Comparison of ENCODE assay signal across 13 cellular contexts in the genomic region with DNA sequence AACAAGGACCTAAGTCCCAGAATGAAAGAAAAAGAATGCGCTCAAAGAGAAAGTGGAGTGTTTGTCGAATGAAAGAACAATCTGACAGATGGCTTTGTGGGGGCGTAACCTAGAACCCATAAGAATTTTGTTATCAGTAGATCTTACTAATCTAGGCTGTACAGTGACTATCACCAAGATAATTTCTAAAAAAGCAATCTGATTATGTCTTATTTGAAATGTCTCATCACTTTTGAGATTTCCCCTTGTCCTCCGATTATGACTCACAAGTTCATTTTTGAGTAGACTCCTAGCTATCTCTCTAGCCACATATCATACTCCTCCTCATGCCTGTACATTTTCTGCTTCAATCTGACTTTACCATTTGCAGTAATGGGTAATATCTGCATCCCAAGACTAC.
DNase-seq lines count a peak whose midpoint lies in the region; ATAC-seq and TF ChIP-seq lines count a peak whose summit lies in the region.
"Had no signal": no experiment of that assay in that cellular context is flagged by ENCODE, and none has a peak within 500 bp of the region (broad histone marks: within the 10 kb centered on the region; RNA-seq: fewer than 3 reads in every experiment).

No MANE protein-coding gene starts in this region.

- DNase-seq in activated naive CD4-positive, alpha-beta T cell treated with anti-CD3 and anti-CD28 coated beads for 36 hours, result peak; percentile 66
- DNase-seq in activated naive CD4-positive, alpha-beta T cell treated with anti-CD3 and anti-CD28 coated beads, Interleukin-2, amount 10 ng/mL, durations not matched to agents 7 days and 5 days, result no peak
- peak in 2 of 3 donors; percentile 27 to 30 for DNase-seq in stimulated activated CD4-positive, alpha-beta T cell treated with anti-CD3 and anti-CD28 coated beads, TNF-alpha, amount 100 ng/mL, for 48 hours (ENCODE audit: low read depth in 3 of 3)
- DNase-seq in endodermal cell (no peak), SKM-1 treated with dmso at 0.1 percent for 144 hours (lab: John Stamatoyannopoulos, UW; ENCODE audit: unreplicated experiment) (no peak)
- DNase-seq in effector memory CD4-positive, alpha-beta T cell, result no peak
- DNase-seq: activated naive CD8-positive, alpha-beta T cell treated with anti-CD3 and anti-CD28 coated beads, Interleukin-2, amount 10 ng/mL, durations not matched to agents 7 days and 5 days; effector CD4-positive, alpha-beta T cell; heart left ventricle; mammary epithelial cell had no signal

- ATAC-seq in GM21423 (IDR thresholded peaks at IDR 0.05; ENCODE audit: unreplicated experiment) (peak; percentile 31), HG03064 (IDR thresholded peaks at IDR 0.05; ENCODE audit: low read depth, unreplicated experiment) (peak; percentile 35)
- ATAC-seq: heart left ventricle had no signal

- no peaks in the 10 kb centered on the region for H3K36me3 ChIP-seq in endodermal cell (ENCODE audit: control insufficient read depth, insufficient read depth, low read length)
- no peaks in the 10 kb centered on the region for H3K36me3 ChIP-seq in effector memory CD4-positive, alpha-beta T cell (ENCODE audit: control insufficient read depth, insufficient read depth, low read length)
- H3K36me3 ChIP-seq: heart left ventricle had no signal

- no peak for TF ChIP-seq CTCF in endodermal cell (conservative IDR thresholded peaks at IDR 0.05)

- peaks cover 35% of the 10 kb centered on the region for H3K4me1 Mint-ChIP-seq in activated naive CD4-positive, alpha-beta T cell treated with anti-CD3 and anti-CD28 coated beads for 36 hours (ENCODE audit: low read depth)
- H3K4me1 Mint-ChIP-seq in activated naive CD4-positive, alpha-beta T cell treated with anti-CD3 and anti-CD28 coated beads, Interleukin-2, amount 10 ng/mL, durations not matched to agents 7 days and 5 days, result peaks cover 13% of the 10 kb centered on the region
- peaks cover 11% of the 10 kb centered on the region for H3K4me1 Mint-ChIP-seq in endodermal cell

- H3K4me3 Mint-ChIP-seq in activated naive CD4-positive, alpha-beta T cell treated with anti-CD3 and anti-CD28 coated beads for 36 hours, result no peak overlapping the region
- H3K4me3 Mint-ChIP-seq in activated naive CD4-positive, alpha-beta T cell treated with anti-CD3 and anti-CD28 coated beads, Interleukin-2, amount 10 ng/mL, durations not matched to agents 7 days and 5 days, result no peak overlapping the region
- H3K4me3 Mint-ChIP-seq in endodermal cell, result no peak overlapping the region
- H3K4me3 Mint-ChIP-seq: activated naive CD8-positive, alpha-beta T cell treated with anti-CD3 and anti-CD28 coated beads, Interleukin-2, amount 10 ng/mL, durations not matched to agents 7 days and 5 days had no signal

- no peak overlapping the region for H3K9ac ChIP-seq in endodermal cell (ENCODE audit: extremely low read depth, low read length, poor library complexity, severe bottlenecking)

- CTCF ChIA-PET in activated naive CD4-positive, alpha-beta T cell treated with anti-CD3 and anti-CD28 coated beads for 36 hours (lab: Charles Lee), result interaction anchor here (1.6 kb wide), 1 partner anchor 132 kb away, joined by 4 read pairs; no protein-coding TSS in a partner anchor
- CTCF ChIA-PET in activated naive CD4-positive, alpha-beta T cell treated with anti-CD3 and anti-CD28 coated beads, Interleukin-2, amount 10 ng/mL, durations not matched to agents 7 days and 5 days (lab: Charles Lee), result interaction anchor here (1.0 kb wide), 1 partner anchor 10 kb away, joined by 3 read pairs; no protein-coding TSS in a partner anchor

- H3K27ac ChIP-seq in endodermal cell (ENCODE audit: low read depth, low read length), result no peak overlapping the region
- no peak overlapping the region for H3K27ac ChIP-seq in effector memory CD4-positive, alpha-beta T cell (ENCODE audit: insufficient read depth, low read length, poor library complexity, severe bottlenecking)
- H3K27ac ChIP-seq: heart left ventricle had no signal

- no peaks in the 10 kb centered on the region for H3K27me3 ChIP-seq in endodermal cell (ENCODE audit: control insufficient read depth, insufficient read depth, low read length, poor library complexity, severe bottlenecking)
- no peaks in the 10 kb centered on the region for H3K27me3 ChIP-seq in effector memory CD4-positive, alpha-beta T cell (replicated peaks; ENCODE audit: control insufficient read depth, insufficient read depth, low read length, poor library complexity, severe bottlenecking)
- H3K27me3 ChIP-seq: heart left ventricle had no signal

- WGBS in endodermal cell (ENCODE audit: insufficient coverage in 1 of 2, insufficient read length in 1 of 2), 2 experiments, result 96 to 100% methylated on average over 1 to 4 of the region's 4 CpGs

- H3K27ac Mint-ChIP-seq in activated naive CD4-positive, alpha-beta T cell treated with anti-CD3 and anti-CD28 coated beads for 36 hours, result no peak overlapping the region
- H3K27ac Mint-ChIP-seq in activated naive CD4-positive, alpha-beta T cell treated with anti-CD3 and anti-CD28 coated beads, Interleukin-2, amount 10 ng/mL, durations not matched to agents 7 days and 5 days, result no peak overlapping the region
- no peak overlapping the region for H3K27ac Mint-ChIP-seq in endodermal cell
- H3K27ac Mint-ChIP-seq: activated naive CD8-positive, alpha-beta T cell treated with anti-CD3 and anti-CD28 coated beads, Interleukin-2, amount 10 ng/mL, durations not matched to agents 7 days and 5 days; progenitor cell of endocrine pancreas had no signal

- intact Hi-C loops in activated naive CD4-positive, alpha-beta T cell treated with anti-CD3 and anti-CD28 coated beads for 36 hours (cut with micrococcal nuclease), result loop anchor here (1.0 to 5.0 kb wide), 4 partner anchors 175 to 1648 kb away; partner anchors contain the start of gene RFX3

- peaks cover 3% of the 10 kb centered on the region for H3K9me3 ChIP-seq in endodermal cell (ENCODE audit: control insufficient read depth, low read length)
- H3K9me3 ChIP-seq in effector memory CD4-positive, alpha-beta T cell (ENCODE audit: control insufficient read depth, low read length), result no peaks in the 10 kb centered on the region
- H3K9me3 ChIP-seq: heart left ventricle had no signal

- H3K9me3 Mint-ChIP-seq in activated naive CD4-positive, alpha-beta T cell treated with anti-CD3 and anti-CD28 coated beads for 36 hours, result no peaks in the 10 kb centered on the region
- H3K9me3 Mint-ChIP-seq in activated naive CD4-positive, alpha-beta T cell treated with anti-CD3 and anti-CD28 coated beads, Interleukin-2, amount 10 ng/mL, durations not matched to agents 7 days and 5 days, result no peaks in the 10 kb centered on the region
- H3K9me3 Mint-ChIP-seq in endodermal cell, result no peaks in the 10 kb centered on the region
- H3K9me3 Mint-ChIP-seq: activated naive CD8-positive, alpha-beta T cell treated with anti-CD3 and anti-CD28 coated beads, Interleukin-2, amount 10 ng/mL, durations not matched to agents 7 days and 5 days had no signal

- H3K27me3 Mint-ChIP-seq in activated naive CD4-positive, alpha-beta T cell treated with anti-CD3 and anti-CD28 coated beads for 36 hours (ENCODE audit: low read depth), result peaks cover 19% of the 10 kb centered on the region
- no peaks in the 10 kb centered on the region for H3K27me3 Mint-ChIP-seq in activated naive CD4-positive, alpha-beta T cell treated with anti-CD3 and anti-CD28 coated beads, Interleukin-2, amount 10 ng/mL, durations not matched to agents 7 days and 5 days
- H3K27me3 Mint-ChIP-seq in endodermal cell (ENCODE audit: insufficient read depth), result no peaks in the 10 kb centered on the region
- H3K27me3 Mint-ChIP-seq: activated naive CD8-positive, alpha-beta T cell treated with anti-CD3 and anti-CD28 coated beads, Interleukin-2, amount 10 ng/mL, durations not matched to agents 7 days and 5 days had no signal

- H3K4me1 ChIP-seq in endodermal cell (ENCODE audit: control insufficient read depth, insufficient read depth, low read length), result peaks cover 5% of the 10 kb centered on the region
- H3K4me1 ChIP-seq in effector memory CD4-positive, alpha-beta T cell (ENCODE audit: control insufficient read depth, insufficient read depth, low read length, poor library complexity, severe bottlenecking), result peaks cover 8% of the 10 kb centered on the region
- H3K4me1 ChIP-seq: heart left ventricle had no signal

- H3K36me3 Mint-ChIP-seq in activated naive CD4-positive, alpha-beta T cell treated with anti-CD3 and anti-CD28 coated beads for 36 hours (ENCODE audit: low read depth), result no peaks in the 10 kb centered on the region
- no peaks in the 10 kb centered on the region for H3K36me3 Mint-ChIP-seq in activated naive CD4-positive, alpha-beta T cell treated with anti-CD3 and anti-CD28 coated beads, Interleukin-2, amount 10 ng/mL, durations not matched to agents 7 days and 5 days
- H3K36me3 Mint-ChIP-seq in endodermal cell (ENCODE audit: low read depth), result no peaks in the 10 kb centered on the region
- H3K36me3 Mint-ChIP-seq: activated naive CD8-positive, alpha-beta T cell treated with anti-CD3 and anti-CD28 coated beads, Interleukin-2, amount 10 ng/mL, durations not matched to agents 7 days and 5 days had no signal

- no peak overlapping the region for H3K4me3 ChIP-seq in endodermal cell (ENCODE audit: low read length)
- H3K4me3 ChIP-seq in effector memory CD4-positive, alpha-beta T cell (ENCODE audit: insufficient read depth, low read depth, low read length, poor library complexity, severe bottlenecking), result no peak overlapping the region
- H3K4me3 ChIP-seq: heart left ventricle had no signal

Comparison
In these comparisons a context has a peak if more than half of its experiments do, and no peak if none do; other contexts are left out.
1. DNase-seq: peak in activated naive CD4-positive, alpha-beta T cell treated with anti-CD3 and anti-CD28 coated beads for 36 hours (single experiment) and stimulated activated CD4-positive, alpha-beta T cell treated with anti-CD3 and anti-CD28 coated beads, TNF-alpha, amount 100 ng/mL, for 48 hours (2 of 3); none in activated naive CD4-positive, alpha-beta T cell treated with anti-CD3 and anti-CD28 coated beads, Interleukin-2, amount 10 ng/mL, durations not matched to agents 7 days and 5 days (single experiment), endodermal cell (single experiment), SKM-1 treated with dmso at 0.1 percent for 144 hours (single experiment) and effector memory CD4-positive, alpha-beta T cell (0 of 3).